ENCODE assay signal across 8 cellular contexts in the genomic region with DNA sequence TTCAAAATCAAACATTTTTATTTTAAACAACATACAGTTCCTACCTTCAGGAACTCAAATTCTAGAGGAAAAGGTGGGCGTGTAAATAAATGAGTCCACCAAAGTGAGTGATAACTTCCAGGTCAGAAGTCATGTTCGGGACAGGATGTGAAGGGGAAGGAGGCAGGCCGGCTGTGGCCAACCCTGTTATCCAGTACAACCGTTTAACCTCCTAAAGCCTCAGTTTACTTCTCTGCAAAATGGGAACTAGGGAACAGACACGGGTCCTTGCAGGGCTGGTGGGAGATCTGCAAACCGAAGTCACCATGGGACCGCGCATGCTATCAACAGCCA. TPM values are rescaled to one million over a fixed set of nuclear protein-coding genes. Genes with fewer than 3 reads are reported as not detected.
DNase-seq lines count a peak whose midpoint lies in the region; ATAC-seq and TF ChIP-seq lines count a peak whose summit lies in the region.

No MANE protein-coding gene starts in this region.

- H3K4me2 ChIP-seq in OCI-LY7 (ENCODE audit: low read length) = peak overlapping the region; percentile 79

- TF ChIP-seq CTCF in C4-2B (conservative IDR thresholded peaks at IDR 0.05) = no peak
- TF ChIP-seq CTCF in OCI-LY7 (conservative IDR thresholded peaks at IDR 0.05; ENCODE audit: low read length) = no peak
- no peak for TF ChIP-seq CTCF in body of pancreas (IDR thresholded peaks at IDR 0.05)

- peak overlapping the region; percentile 79 for H2AFZ ChIP-seq in OCI-LY7 (ENCODE audit: low read length)

- intact Hi-C loops in OCI-LY7 (cut with micrococcal nuclease; ENCODE audit: unreplicated experiment) (loop anchor here (5.0 kb wide), 2 partner anchors 140 to 225 kb away; a partner anchor contains a TSS), body of pancreas (cut with DNase I) (no loop called here)

- TF ChIP-seq POLR2A in body of pancreas (IDR thresholded peaks at IDR 0.05) = no peak

- H3K27me3 ChIP-seq in body of pancreas = no peaks in the 10 kb centered on the region

- no peaks in the 10 kb centered on the region for H3K9me2 ChIP-seq in OCI-LY7 (ENCODE audit: insufficient read depth, low read length)

- BruUV-seq in OCI-LY7 (replicated peaks; lab: Mats Ljungman, UMichigan) = TSS peak; percentile 73

- DNase-seq in OCI-LY7 (ENCODE audit: low spot score) (peak; percentile 56), body of pancreas (peak in 1 of 4 donors; percentile 16), kidney glomerular epithelial cell (lab: John Stamatoyannopoulos, UW) (peak; percentile 57), cerebellum (ENCODE audit: low spot score) (no peak)
- no peak for DNase-seq in stimulated activated naive CD8-positive, alpha-beta T cell treated with anti-CD3 and anti-CD28 coated beads, Interleukin-15, Interleukin-2, amounts not matched to agents 100 U/mL and 50 U/mL, for 24 hours

- H3K4me3 ChIP-seq in OCI-LY7 (ENCODE audit: low read depth, low read length, poor library complexity, severe bottlenecking) = peak overlapping the region; percentile 96
- H3K4me3 ChIP-seq in body of pancreas = peak overlapping the region; percentile 75 to 92

- peaks cover 50% of the 10 kb centered on the region for H3K79me2 ChIP-seq in OCI-LY7 (ENCODE audit: insufficient read depth, low read depth, low read length)

- ATAC-seq in GM18909 (IDR thresholded peaks at IDR 0.05; ENCODE audit: poor library complexity, unreplicated experiment) = peak; percentile 19
- ATAC-seq in HG03103 (IDR thresholded peaks at IDR 0.05; ENCODE audit: low read depth, unreplicated experiment) = peak; percentile 6
- peak; percentile 3 for ATAC-seq in body of pancreas
- peak; percentile 44 for ATAC-seq in stimulated activated naive CD8-positive, alpha-beta T cell treated with anti-CD3 and anti-CD28 coated beads, Interleukin-15, Interleukin-2, amounts not matched to agents 100 U/mL and 50 U/mL, for 24 hours

- no peaks in the 10 kb centered on the region; the same call in 1 of the 2 replicates for H4K20me1 ChIP-seq in OCI-LY7 (ENCODE audit: insufficient read depth, low read length)

- peak overlapping the region; percentile 90 for H3K27ac ChIP-seq in C4-2B
- H3K27ac ChIP-seq in OCI-LY7 (ENCODE audit: low read depth, low read length, poor library complexity, severe bottlenecking) = peak overlapping the region; percentile 69
- H3K27ac ChIP-seq in body of pancreas = peak overlapping the region; percentile 67 to 91 (median 89)

- CTCF ChIA-PET in OCI-LY7 (lab: Charles Lee; ENCODE audit: unreplicated experiment) = no interaction called here

- H3K9me3 ChIP-seq in OCI-LY7 (ENCODE audit: low read length) (no peaks in the 10 kb centered on the region), body of pancreas (no peaks in the 10 kb centered on the region)

- POLR2A ChIA-PET in OCI-LY7 (lab: Charles Lee) = interaction anchor here (0.8 to 1.4 kb wide), 3 partner anchors 10 to 48 kb away, joined by 3 to 4 read pairs (median 3); no protein-coding TSS in a partner anchor

- H3K36me3 ChIP-seq in OCI-LY7 (ENCODE audit: insufficient read depth, low read length) = peaks cover 19% of the 10 kb centered on the region
- H3K36me3 ChIP-seq in body of pancreas (replicated peaks in 1 of 2; ENCODE audit: insufficient read depth in 1 of 2, low read depth in 2 of 2) = no peaks in the 10 kb centered on the region

- WGBS in body of pancreas, 2 donors = 2% methylated on average over 5 to 8 of the region's 8 CpGs

- H3K4me1 ChIP-seq in OCI-LY7 (ENCODE audit: insufficient read depth, low read length, poor library complexity, severe bottlenecking) (peaks cover 28% of the 10 kb centered on the region), body of pancreas (peaks cover 39% of the 10 kb centered on the region)

RNA-seq across cellular contexts. Expression of a gene that starts 0.4 kb away (rescaled TPM):
- total RNA-seq in OCI-LY7 (2014; rRNA removed; shearing (Covaris generic)) = 60.5 and 63.2 TPM in 2 replicates
- total RNA-seq in OCI-LY7 (2022) (51.5 and 61.7 TPM in 2 replicates), body of pancreas (10 to 100 TPM; 13.5 TPM), cerebellum (32.0 TPM)

RNA-seq across cellular contexts. Expression of a gene that starts 2.2 kb away (rescaled TPM):
- 67.0 and 91.6 TPM in 2 replicates for total RNA-seq in OCI-LY7 (2014; rRNA removed; shearing (Covaris generic))
- total RNA-seq in OCI-LY7 (2022) = 85.2 and 93.0 TPM in 2 replicates
- total RNA-seq in body of pancreas = 100 to 1,000 TPM in 1 of 2 donors, 10 to 100 TPM in 1; 43.1 to 134 TPM
- 91.9 TPM for total RNA-seq in cerebellum

Comparison
In these comparisons a context has a peak if more than half of its experiments do, and no peak if none do; other contexts are left out.
1. DNase-seq: peak in OCI-LY7 (single experiment) and kidney glomerular epithelial cell (single experiment); none in stimulated activated naive CD8-positive, alpha-beta T cell treated with anti-CD3 and anti-CD28 coated beads, Interleukin-15, Interleukin-2, amounts not matched to agents 100 U/mL and 50 U/mL, for 24 hours (single experiment) and cerebellum (single experiment).
2. Peak in every context shown above with its lines, with median percentiles within 50 percentile points of each other: H3K27ac ChIP-seq and ATAC-seq.